In the genomic region with DNA sequence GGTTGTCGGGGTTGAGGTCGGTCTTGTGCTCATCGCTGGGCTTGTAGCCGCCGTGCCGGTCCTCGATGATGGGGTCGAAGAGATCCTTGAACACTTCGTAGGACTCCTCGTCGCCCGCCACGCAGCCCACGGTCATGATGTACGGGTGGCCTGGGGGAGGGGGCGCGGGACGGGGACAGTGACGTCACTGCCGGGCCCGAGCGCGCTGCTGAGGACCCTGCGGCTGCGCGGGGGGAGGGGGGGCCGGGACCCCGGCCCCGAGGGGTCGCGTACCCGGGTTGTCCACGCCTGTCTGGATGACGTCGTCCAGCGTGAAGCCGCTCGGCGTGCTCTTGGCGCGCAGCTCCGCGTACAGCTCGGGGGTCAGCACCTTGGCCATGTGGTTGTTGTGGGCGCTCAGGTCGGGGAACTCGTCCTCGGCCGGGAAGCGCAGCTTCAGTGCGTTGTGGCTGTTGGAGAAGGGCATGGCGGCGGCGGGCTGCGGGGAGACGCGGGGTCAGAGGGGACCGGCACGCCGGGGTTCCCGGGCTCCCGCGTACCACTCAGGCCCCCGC, we compare ENCODE assay signal across 8 cellular contexts. TPM values are rescaled to one million over a fixed set of nuclear protein-coding genes. Genes with fewer than 3 reads are reported as not detected.
DNase-seq lines count a peak whose midpoint lies in the region; ATAC-seq, FAIRE-seq and TF ChIP-seq lines count a peak whose summit lies in the region.

No MANE protein-coding gene starts in this region.

- TF ChIP-seq RAD21 in Ishikawa (IDR thresholded peaks at IDR 0.05; ENCODE audit: low read depth) (no peak), GM12878 (IDR thresholded peaks at IDR 0.05; ENCODE audit: insufficient read depth, low read depth, low read length) (no peak)

- no peaks in the 10 kb centered on the region for H4K20me1 ChIP-seq in GM12878 (ENCODE audit: control insufficient read depth, insufficient read depth)

- peaks cover 32% of the 10 kb centered on the region for H3K4me1 ChIP-seq in GM12878 (ENCODE audit: control insufficient read depth, insufficient read depth, low read length)

- H3K27me3 ChIP-seq in BJ (ENCODE audit: control insufficient read depth, insufficient read depth, low read length): peaks cover 1% of the 10 kb centered on the region; the same call in 1 of the 2 replicates
- peaks cover 2% of the 10 kb centered on the region in 2 experiments; a peak in 2 of 4 replicates for H3K27me3 ChIP-seq in GM12878 (replicated peaks in 1 of 2; ENCODE audit: control insufficient read depth in 2 of 2, insufficient read depth in 2 of 2, low read length in 1 of 2)
- no peaks in the 10 kb centered on the region for H3K27me3 ChIP-seq in layer of hippocampus (ENCODE audit: control insufficient read depth, insufficient read depth, low read length)

- no peaks in the 10 kb centered on the region; the same call in 2 of the 3 replicates for H3K9me3 ChIP-seq in GM12878 (replicated peaks; ENCODE audit: control insufficient read depth, insufficient read depth, low read length)

- SMC1A ChIA-PET in GM12878 (lab: Charles Lee; ENCODE audit: uncharacterized antibody, unreplicated experiment): no interaction called here

- in situ Hi-C loops in GM12878 (cut with MboI): no loop called here

- no TSS peak for BruUV-seq in GM12878 (replicated peaks; lab: Mats Ljungman, UMichigan)

- no peak overlapping the region for H3K9ac ChIP-seq in GM12878 (ENCODE audit: control insufficient read depth, insufficient read depth, low read length)

- RAD21 ChIA-PET in GM12878 (lab: Charles Lee; ENCODE audit: unreplicated experiment): interaction anchor here (0.7 to 1.4 kb wide), 2 partner anchors 25 to 29 kb away, joined by 3 to 5 read pairs; no protein-coding TSS in a partner anchor

- no peak for TF ChIP-seq POLR2A in GM12878 (IDR thresholded peaks at IDR 0.05; ENCODE audit: low read depth, low read length)

- no peak for TF ChIP-seq CTCF in BJ (IDR thresholded peaks at IDR 0.05; ENCODE audit: insufficient read depth, low read depth, low read length)
- no peak for TF ChIP-seq CTCF in GM12878 (IDR thresholded peaks at IDR 0.05 in 2 of 3, conservative IDR thresholded peaks at IDR 0.05 in 1 of 3; ENCODE audit: control insufficient read depth in 2 of 3, extremely low read depth in 1 of 3, insufficient read depth in 1 of 3, low read depth in 3 of 3, low read length in 3 of 3)

- no peak overlapping the region for H2AFZ ChIP-seq in GM12878 (ENCODE audit: control insufficient read depth, low read depth, low read length)

- ATAC-seq in GM12878: no peak
- no peak for ATAC-seq in GM19397 (IDR thresholded peaks at IDR 0.05; ENCODE audit: unreplicated experiment)

- WGBS in GM12878 (ENCODE audit: insufficient coverage, insufficient replicate concordance, low lambda C conversion rate, missing lambda C conversion rate): 5% methylated on average over 39 of the region's 64 CpGs

- H3K27ac ChIP-seq in GM12878 (ENCODE audit: control insufficient read depth, insufficient read depth): no peak overlapping the region
- H3K27ac ChIP-seq in layer of hippocampus (ENCODE audit: low read depth, low read length): peak overlapping the region; percentile 95
- peak overlapping the region; percentile 87 for H3K27ac ChIP-seq in temporal lobe (ENCODE audit: low read depth, low read length)

- intact Hi-C loops in GM12878 (cut with micrococcal nuclease; ENCODE audit: unreplicated experiment): no loop called here

- CTCF ChIA-PET in BJ (lab: Yijun Ruan, JAX): interaction anchor here (2.0 to 10.1 kb wide), 2 partner anchors 8 to 25 kb away, joined by 11 to 228 read pairs; partner anchors contain the start of gene TRMT61A
- CTCF ChIA-PET in GM12878 (lab: Yijun Ruan, JAX): no interaction called here

- POLR2A ChIA-PET in BJ (lab: Charles Lee) (no interaction called here), GM12878 (lab: Charles Lee) (interaction anchor here (0.7 kb wide), 1 partner anchor 741 kb away, joined by 5 read pairs; no protein-coding TSS in a partner anchor)

- H3K36me3 ChIP-seq in BJ (ENCODE audit: control insufficient read depth, insufficient read depth, low read length) (peaks cover 2% of the 10 kb centered on the region), GM12878 (ENCODE audit: control insufficient read depth in 2 of 2, insufficient read depth in 2 of 2, low read length in 1 of 2) (no peaks in the 10 kb centered on the region)

- DNase-seq in BJ (ENCODE audit: low read depth): no peak
- DNase-seq in GM12878 (ENCODE audit: low read depth, low spot score): no peak
- no peak for DNase-seq in stimulated activated CD8-positive, alpha-beta memory T cell treated with anti-CD3 and anti-CD28 coated beads, Interleukin-4, amount 100 ng/mL, for 48 hours
- no peak for DNase-seq in NCI-H2196 treated with DMSO at 0.1 percent for 48 hours (lab: John Stamatoyannopoulos, UW; ENCODE audit: unreplicated experiment)

- FAIRE-seq in GM12878 (lab: Jason Lieb, UNC): no peak

- TF ChIP-seq EP300 in Ishikawa (IDR thresholded peaks at IDR 0.05; ENCODE audit: borderline replicate concordance): no peak
- TF ChIP-seq EP300 in GM12878 (IDR thresholded peaks at IDR 0.05; ENCODE audit: borderline replicate concordance in 1 of 2, control insufficient read depth in 1 of 2, low read depth in 2 of 2, low read length in 2 of 2): no peak

- no peaks in the 10 kb centered on the region for H3K79me2 ChIP-seq in GM12878 (ENCODE audit: control insufficient read depth, insufficient read depth, low read length)

- H3K4me2 ChIP-seq in GM12878 (ENCODE audit: control insufficient read depth, insufficient read depth): peak overlapping the region; percentile 97

- H3K4me3 ChIP-seq in BJ (ENCODE audit: low read depth, low read length) (peak overlapping the region; percentile 56), GM12878 (peak overlapping the region; percentile 66; the same call in 1 of the 2 replicates)

RNA-seq across cellular contexts. Expression of gene CKB, which starts 0.5 kb away (rescaled TPM):
- 25.7 and 74.7 TPM in 2 replicates for polyA plus RNA-seq in BJ (2011; rRNA removed)
- polyA minus RNA-seq in BJ (2011; rRNA and poly(A)+ RNA removed): 10.9 and 11.0 TPM in 2 replicates
- total RNA-seq in GM12878 (2013; cell fraction: nucleolus; rRNA removed): 5.2 and 8.1 TPM in 2 replicates
- 2.0 and 5.2 TPM in 2 replicates for total RNA-seq in GM12878 (2014; rRNA removed)
- 0.37 and 0.40 TPM in 2 replicates for total RNA-seq in GM12878 (2014; rRNA removed; fragmentation: Illumina TruSeq; extraction: Trizol)
- 3.6 and 5.5 TPM in 2 replicates for total RNA-seq in GM12878 (2021)
- polyA plus RNA-seq in GM12878 (2011; ENCODE audit: low read depth): 4.6 TPM
- polyA plus RNA-seq in GM12878 (2011; rRNA removed): 4.9 and 6.1 TPM in 2 replicates
- 8.2 and 14.3 TPM in 2 replicates for polyA plus RNA-seq in GM12878 (2011; cell fraction: cytosol; rRNA removed)
- 21.1 and 21.6 TPM in 2 replicates for polyA plus RNA-seq in GM12878 (2011; cell fraction: nucleus; rRNA removed)
- 8.6 and 8.9 TPM in 2 replicates for polyA plus RNA-seq in GM12878 (2012)
- polyA plus RNA-seq in GM12878 (2014; fragmentation: Illumina TruSeq; extraction: Trizol): 0.46 TPM in 1 of 2 replicates, not detected in the other
- polyA plus RNA-seq in GM12878 (2014; fragmentation: Nextera tagmentation; extraction: Ambion mirVana): under 1 TPM; 0.48 to 0.90 TPM
- 2.8 and 9.0 TPM in 2 replicates for polyA plus RNA-seq in GM12878 (2014; rRNA removed)
- polyA plus RNA-seq in GM12878 (2016; fragmentation: Nextera tagmentation; extraction: Ambion mirVana): 1 to 10 TPM; 2.6 to 3.3 TPM
- 2.3 and 12.2 TPM in 2 replicates for polyA minus RNA-seq in GM12878 (2011; rRNA and poly(A)+ RNA removed)
- polyA minus RNA-seq in GM12878 (2011; cell fraction: cytosol; rRNA and poly(A)+ RNA removed): 5.2 and 7.7 TPM in 2 replicates
- polyA minus RNA-seq in GM12878 (2011; cell fraction: nucleus; rRNA and poly(A)+ RNA removed): 1.7 and 4.3 TPM in 2 replicates
- 249 TPM for total RNA-seq in temporal lobe

RNA-seq across cellular contexts. Expression of gene TRMT61A, which starts 6.9 kb away (rescaled TPM):
- 6.2 and 11.7 TPM in 2 replicates for polyA plus RNA-seq in BJ (2011; rRNA removed)
- polyA minus RNA-seq in BJ (2011; rRNA and poly(A)+ RNA removed): 3.7 and 4.5 TPM in 2 replicates
- total RNA-seq in GM12878 (2013; cell fraction: nucleolus; rRNA removed): 23.5 and 27.2 TPM in 2 replicates
- total RNA-seq in GM12878 (2014; rRNA removed): 13.5 and 18.2 TPM in 2 replicates
- total RNA-seq in GM12878 (2014; rRNA removed; fragmentation: Illumina TruSeq; extraction: Trizol): 3.7 and 4.7 TPM in 2 replicates
- 15.6 and 17.9 TPM in 2 replicates for total RNA-seq in GM12878 (2021)
- polyA plus RNA-seq in GM12878 (2011; ENCODE audit: low read depth): 2.0 TPM
- 2.4 and 5.1 TPM in 2 replicates for polyA plus RNA-seq in GM12878 (2011; rRNA removed)
- polyA plus RNA-seq in GM12878 (2011; cell fraction: cytosol; rRNA removed): 9.0 and 16.6 TPM in 2 replicates
- polyA plus RNA-seq in GM12878 (2011; cell fraction: nucleus; rRNA removed): 49.7 and 52.9 TPM in 2 replicates
- 5.6 and 7.1 TPM in 2 replicates for polyA plus RNA-seq in GM12878 (2012)
- polyA plus RNA-seq in GM12878 (2014; fragmentation: Illumina TruSeq; extraction: Trizol): 0.46 and 1.4 TPM in 2 replicates
- polyA plus RNA-seq in GM12878 (2014; fragmentation: Nextera tagmentation; extraction: Ambion mirVana): under 1 TPM; 0.11 to 0.38 TPM
- polyA plus RNA-seq in GM12878 (2014; rRNA removed): 17.6 and 20.4 TPM in 2 replicates
- polyA plus RNA-seq in GM12878 (2016; fragmentation: Nextera tagmentation; extraction: Ambion mirVana): 10 to 100 TPM; 19.8 to 21.9 TPM
- 3.9 and 9.5 TPM in 2 replicates for polyA minus RNA-seq in GM12878 (2011; rRNA and poly(A)+ RNA removed)
- polyA minus RNA-seq in GM12878 (2011; cell fraction: cytosol; rRNA and poly(A)+ RNA removed): 4.0 and 4.1 TPM in 2 replicates
- 15.0 and 25.7 TPM in 2 replicates for polyA minus RNA-seq in GM12878 (2011; cell fraction: nucleus; rRNA and poly(A)+ RNA removed)
- total RNA-seq in temporal lobe: 4.7 TPM

RNA-seq across cellular contexts. Expression of gene BAG5, which starts 40.4 kb away (rescaled TPM):
- polyA plus RNA-seq in BJ (2011; rRNA removed) (4.9 and 7.9 TPM in 2 replicates), GM12878 (2011; rRNA removed) (10.2 and 14.2 TPM in 2 replicates), GM12878 (2014; fragmentation: Illumina TruSeq; extraction: Trizol) (25.9 and 33.9 TPM in 2 replicates), GM12878 (2014; fragmentation: Nextera tagmentation; extraction: Ambion mirVana) (10 to 100 TPM in 1 of 2 experiments, 1 to 10 TPM in 1; 9.9 to 10.9 TPM), GM12878 (2014; rRNA removed) (13.1 and 13.5 TPM in 2 replicates), GM12878 (2016; fragmentation: Nextera tagmentation; extraction: Ambion mirVana) (10 to 100 TPM; 25.7 to 30.5 TPM)
- polyA minus RNA-seq in BJ (2011; rRNA and poly(A)+ RNA removed): 7.1 and 8.9 TPM in 2 replicates
- total RNA-seq in GM12878 (2013; cell fraction: nucleolus; rRNA removed): 22.8 and 25.0 TPM in 2 replicates
- total RNA-seq in GM12878 (2014; rRNA removed) (17.5 and 18.5 TPM in 2 replicates), GM12878 (2014; rRNA removed; fragmentation: Illumina TruSeq; extraction: Trizol) (22.9 and 23.8 TPM in 2 replicates), GM12878 (2021) (21.4 and 22.7 TPM in 2 replicates), temporal lobe (32.2 TPM)
- polyA plus RNA-seq in GM12878 (2011; ENCODE audit: low read depth): 12.5 TPM
- 6.2 and 8.1 TPM in 2 replicates for polyA plus RNA-seq in GM12878 (2011; cell fraction: cytosol; rRNA removed)
- polyA plus RNA-seq in GM12878 (2011; cell fraction: nucleus; rRNA removed): 7.8 and 10.2 TPM in 2 replicates
- polyA plus RNA-seq in GM12878 (2012): 12.0 and 13.3 TPM in 2 replicates
- 9.0 and 10.8 TPM in 2 replicates for polyA minus RNA-seq in GM12878 (2011; rRNA and poly(A)+ RNA removed)
- 6.1 and 6.8 TPM in 2 replicates for polyA minus RNA-seq in GM12878 (2011; cell fraction: cytosol; rRNA and poly(A)+ RNA removed)
- 4.8 and 8.7 TPM in 2 replicates for polyA minus RNA-seq in GM12878 (2011; cell fraction: nucleus; rRNA and poly(A)+ RNA removed)

RNA-seq across cellular contexts. Expression of gene COA8, which starts 40.7 kb away (rescaled TPM):
- polyA plus RNA-seq in BJ (2011; rRNA removed) (16.9 and 25.8 TPM in 2 replicates), GM12878 (2011; rRNA removed) (20.5 and 29.0 TPM in 2 replicates), GM12878 (2014; fragmentation: Illumina TruSeq; extraction: Trizol) (27.4 and 30.6 TPM in 2 replicates), GM12878 (2014; fragmentation: Nextera tagmentation; extraction: Ambion mirVana) (10 to 100 TPM in 1 of 2 experiments, 1 to 10 TPM in 1; 6.1 to 11.3 TPM), GM12878 (2014; rRNA removed) (32.8 and 33.7 TPM in 2 replicates), GM12878 (2016; fragmentation: Nextera tagmentation; extraction: Ambion mirVana) (10 to 100 TPM; 67.6 to 69.5 TPM)
- polyA minus RNA-seq in BJ (2011; rRNA and poly(A)+ RNA removed): 3.0 and 5.2 TPM in 2 replicates
- 21.6 and 28.1 TPM in 2 replicates for total RNA-seq in GM12878 (2013; cell fraction: nucleolus; rRNA removed)
- total RNA-seq in GM12878 (2014; rRNA removed) (23.7 and 37.3 TPM in 2 replicates), GM12878 (2014; rRNA removed; fragmentation: Illumina TruSeq; extraction: Trizol) (22.7 and 24.2 TPM in 2 replicates), GM12878 (2021) (29.0 and 34.7 TPM in 2 replicates), temporal lobe (26.8 TPM)
- 11.5 TPM for polyA plus RNA-seq in GM12878 (2011; ENCODE audit: low read depth)
- 15.1 and 16.3 TPM in 2 replicates for polyA plus RNA-seq in GM12878 (2011; cell fraction: cytosol; rRNA removed)
- 7.8 and 9.0 TPM in 2 replicates for polyA plus RNA-seq in GM12878 (2011; cell fraction: nucleus; rRNA removed)
- polyA plus RNA-seq in GM12878 (2012): 34.8 and 40.5 TPM in 2 replicates
- 5.6 and 7.1 TPM in 2 replicates for polyA minus RNA-seq in GM12878 (2011; rRNA and poly(A)+ RNA removed)
- 2.7 and 3.8 TPM in 2 replicates for polyA minus RNA-seq in GM12878 (2011; cell fraction: cytosol; rRNA and poly(A)+ RNA removed)
- polyA minus RNA-seq in GM12878 (2011; cell fraction: nucleus; rRNA and poly(A)+ RNA removed): 8.0 and 13.8 TPM in 2 replicates

Comparison
In these comparisons a context has a peak if more than half of its experiments do, and no peak if none do; other contexts are left out.
1. RNA of gene CKB, which starts 0.5 kb away (total RNA-seq): 249 TPM in temporal lobe (single experiment); 0.37 to 8.1 TPM in GM12878; every median in the first group is over 10 times any median in the second.